17 cellular contexts compared by ENCODE assay signal in genomic region chr10:14652067-14652466, GRCh38.
A peak's percentile ranks its signal among the peaks of the same experiment; 100 is the strongest.
DNase-seq lines count a peak whose midpoint lies in the region; ATAC-seq and TF ChIP-seq lines count a peak whose summit lies in the region.
"Had no signal": no experiment of that assay in that cellular context is flagged by ENCODE, and none has a peak within 500 bp of the region (broad histone marks: within the 10 kb centered on the region; RNA-seq: fewer than 3 reads in every experiment).

No MANE protein-coding gene starts in this region.

- peaks cover 47% of the 10 kb centered on the region for H3K4me1 Mint-ChIP-seq in Calu3 (ENCODE audit: low read depth, unreplicated experiment)

- H4K8ac ChIP-seq in trophoblast cell (ENCODE audit: low read depth, low read length), result no peak overlapping the region

- H3K27me3 ChIP-seq in trophoblast cell (ENCODE audit: insufficient read depth, low read length), result no peaks in the 10 kb centered on the region
- H3K27me3 ChIP-seq in esophagus squamous epithelium, result no peaks in the 10 kb centered on the region
- H3K27me3 ChIP-seq: dorsolateral prefrontal cortex, right atrium auricular region had no signal

- TF ChIP-seq CTCF in Calu3 (IDR thresholded peaks at IDR 0.05; ENCODE audit: unreplicated experiment), result no peak
- TF ChIP-seq CTCF in choroid plexus epithelial cell (conservative IDR thresholded peaks at IDR 0.05; ENCODE audit: low read depth, low read length), result no peak
- TF ChIP-seq CTCF in esophagus squamous epithelium (IDR thresholded peaks at IDR 0.05), result no peak

- H3K27me3 Mint-ChIP-seq in Calu3 (ENCODE audit: unreplicated experiment), result no peaks in the 10 kb centered on the region
- H3K27me3 Mint-ChIP-seq: B cell had no signal

- BruUV-seq in Calu3 (replicated peaks; lab: Mats Ljungman, UMichigan), result no TSS peak

- H2AFZ ChIP-seq in trophoblast cell (ENCODE audit: insufficient read depth, low read length, poor library complexity), result no peak overlapping the region

- H4K91ac ChIP-seq in trophoblast cell (ENCODE audit: low read depth, low read length), result no peak overlapping the region

- H3K14ac ChIP-seq in trophoblast cell (ENCODE audit: low read length), result no peak overlapping the region

- H3K9me3 ChIP-seq in trophoblast cell (ENCODE audit: insufficient read depth, low read depth, low read length), result no peaks in the 10 kb centered on the region
- H3K9me3 ChIP-seq in esophagus squamous epithelium, result no peaks in the 10 kb centered on the region
- H3K9me3 ChIP-seq: lower lobe of right lung, right atrium auricular region had no signal

- no peak overlapping the region for H3K4me3 ChIP-seq in choroid plexus epithelial cell (ENCODE audit: low read depth, low read length)
- H3K4me3 ChIP-seq in trophoblast cell (ENCODE audit: low read depth, low read length), result no peak overlapping the region
- no peak overlapping the region for H3K4me3 ChIP-seq in esophagus squamous epithelium
- H3K4me3 ChIP-seq: dorsolateral prefrontal cortex, lower lobe of right lung, right atrium auricular region had no signal

- no peak overlapping the region for H2AK5ac ChIP-seq in trophoblast cell (ENCODE audit: low read length)

- no peak overlapping the region for H2BK120ac ChIP-seq in trophoblast cell (ENCODE audit: insufficient read depth, low read length, poor library complexity)

- H4K12ac ChIP-seq in trophoblast cell (ENCODE audit: low read depth, low read length), result no peak overlapping the region

- H3K4me2 ChIP-seq in trophoblast cell (ENCODE audit: low read length), result peak overlapping the region; percentile 21

- H3K4ac ChIP-seq in trophoblast cell (ENCODE audit: low read depth, low read length), result no peak overlapping the region

- H3K4me1 ChIP-seq in trophoblast cell (ENCODE audit: control insufficient read depth in 1 of 2, insufficient read depth in 2 of 2, low read length in 2 of 2) (peaks cover 34 to 36% of the 10 kb centered on the region in 2 experiments), esophagus squamous epithelium (peaks cover 8 to 46% (median 25%) of the 10 kb centered on the region in 3 donors)

- H3K27ac Mint-ChIP-seq in Calu3 (ENCODE audit: unreplicated experiment), result peak overlapping the region; percentile 50
- H3K27ac Mint-ChIP-seq: immature natural killer cell had no signal

- CTCF ChIA-PET in Calu3 (lab: Charles Lee), result no interaction called here

- ATAC-seq in GM18858 (IDR thresholded peaks at IDR 0.05; ENCODE audit: unreplicated experiment), result no peak
- ATAC-seq: lower lobe of right lung had no signal

- no peak for DNase-seq in Calu3
- peak; percentile 24 for DNase-seq in RPMI7951 (ENCODE audit: low read depth)
- DNase-seq in choroid plexus epithelial cell (ENCODE audit: low read depth), result peak; percentile 36
- no peak for DNase-seq in trophoblast cell
- DNase-seq in KG1 (lab: John Stamatoyannopoulos, UW), result no peak
- DNase-seq in esophagus squamous epithelium (lab: John Stamatoyannopoulos, UW), result no peak
- DNase-seq: activated effector memory CD4-positive, alpha-beta T cell treated with Interleukin-2 at 50 U/mL for 16 hours; DMS153; dorsolateral prefrontal cortex; immature natural killer cell; lower lobe of right lung; NCI-H1048; NCI-H69; nephron progenitor cell had no signal

- H3K4me3 Mint-ChIP-seq in Calu3 (ENCODE audit: low read depth, unreplicated experiment), result no peak overlapping the region
- H3K4me3 Mint-ChIP-seq: B cell, immature natural killer cell, nephron progenitor cell had no signal

- peaks cover 4% of the 10 kb centered on the region for H3K79me2 ChIP-seq in trophoblast cell (ENCODE audit: control insufficient read depth, insufficient read depth, low read length, poor library complexity)

- intact Hi-C loops in Calu3 (cut with micrococcal nuclease; ENCODE audit: unreplicated experiment) (loop anchor here (5.0 to 10.0 kb wide), 3 partner anchors 45 to 93 kb away; no protein-coding TSS in a partner anchor), esophagus squamous epithelium (cut with DNase I) (no loop called here)

- TF ChIP-seq POLR2A in esophagus squamous epithelium (IDR thresholded peaks at IDR 0.05), result no peak

- peaks cover 46% of the 10 kb centered on the region for H3K79me1 ChIP-seq in trophoblast cell (ENCODE audit: low read length)

- H3K27ac ChIP-seq in trophoblast cell (ENCODE audit: low read depth, low read length), result peak overlapping the region; percentile 79
- no peak overlapping the region for H3K27ac ChIP-seq in esophagus squamous epithelium
- H3K27ac ChIP-seq: right atrium auricular region had no signal

- H3K36me3 Mint-ChIP-seq in Calu3 (ENCODE audit: insufficient read depth, unreplicated experiment), result peaks cover 9% of the 10 kb centered on the region
- H3K36me3 Mint-ChIP-seq: immature natural killer cell had no signal

- WGBS in trophoblast cell (ENCODE audit: extremely low coverage, insufficient coverage, insufficient read length), result no CpG with 5 or more reads among the region's 3 CpGs
- 93 to 97% methylated on average over 3 of the region's 3 CpGs for WGBS in esophagus squamous epithelium, 2 donors

- no peak overlapping the region for H2BK5ac ChIP-seq in trophoblast cell (ENCODE audit: low read depth, low read length, poor library complexity)

- H3K18ac ChIP-seq in trophoblast cell (ENCODE audit: low read length), result no peak overlapping the region

- no peaks in the 10 kb centered on the region for H3K36me3 ChIP-seq in trophoblast cell (ENCODE audit: control insufficient read depth in 1 of 2, insufficient read depth in 2 of 2, low read length in 2 of 2)
- H3K36me3 ChIP-seq in esophagus squamous epithelium, result no peaks in the 10 kb centered on the region
- H3K36me3 ChIP-seq: lower lobe of right lung, right atrium auricular region had no signal

- no peak overlapping the region for H3K9ac ChIP-seq in trophoblast cell (ENCODE audit: low read length)

- no peak overlapping the region for H2BK12ac ChIP-seq in trophoblast cell (ENCODE audit: low read length)

- H3K9me3 Mint-ChIP-seq in Calu3 (ENCODE audit: low read depth, unreplicated experiment), result peaks cover 4% of the 10 kb centered on the region
- H3K9me3 Mint-ChIP-seq: immature natural killer cell had no signal

- no peak overlapping the region for H3K23ac ChIP-seq in trophoblast cell (ENCODE audit: low read length)

Comparison
In these comparisons a context has a peak if more than half of its experiments do, and no peak if none do; other contexts are left out.
1. DNase-seq: peak in RPMI7951 (single experiment) and choroid plexus epithelial cell (single experiment); none in Calu3 (single experiment), trophoblast cell (0 of 2), KG1 (single experiment) and esophagus squamous epithelium (single experiment).